ENCODE assay signal across 22 cellular contexts in the genomic region with DNA sequence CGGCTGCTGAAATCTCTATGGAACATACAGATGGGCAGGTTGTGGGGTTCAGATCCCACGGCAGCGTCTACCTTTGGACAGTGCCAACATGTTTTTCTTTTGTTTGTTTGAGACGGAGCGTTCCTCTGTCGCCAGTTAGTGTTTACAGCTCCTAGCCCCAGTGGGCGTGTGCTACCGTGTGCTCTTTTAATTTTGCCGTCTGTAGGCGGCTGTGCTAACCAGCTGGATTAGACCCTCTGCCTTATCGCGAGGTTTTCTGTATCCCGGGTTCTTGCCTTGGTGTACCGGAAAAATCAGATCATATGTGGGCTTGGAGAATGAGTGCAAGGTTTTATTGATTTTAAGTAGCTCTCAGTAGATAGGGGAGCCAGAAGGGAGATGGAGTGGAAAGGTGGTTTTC. TPM values are rescaled to one million over a fixed set of nuclear protein-coding genes. Genes with fewer than 3 reads are reported as not detected.
DNase-seq lines count a peak whose midpoint lies in the region; ATAC-seq, FAIRE-seq and TF ChIP-seq lines count a peak whose summit lies in the region.
"Had no signal": no experiment of that assay in that cellular context is flagged by ENCODE, and none has a peak within 500 bp of the region (broad histone marks: within the 10 kb centered on the region; RNA-seq: fewer than 3 reads in every experiment).

No MANE protein-coding gene starts in this region.

- no TSS peak for BruUV-seq in HepG2 (replicated peaks; lab: Mats Ljungman, UMichigan)
- BruUV-seq in K562 (replicated peaks; lab: Mats Ljungman, UMichigan) = no TSS peak

- TF ChIP-seq EP300 in HepG2 (IDR thresholded peaks at IDR 0.05; ENCODE audit: low read depth in 2 of 2, low read length in 2 of 2) = no peak
- TF ChIP-seq EP300 in HepG2 (CRISPR knock-in tag; IDR thresholded peaks at IDR 0.05; ENCODE audit: borderline replicate concordance) = no peak
- no peak for TF ChIP-seq EP300 in K562 (IDR thresholded peaks at IDR 0.05; ENCODE audit: low read length)

- 43% methylated on average over 12 of the region's 14 CpGs for WGBS in HepG2 (ENCODE audit: low lambda C conversion rate)
- WGBS in right lobe of liver (ENCODE audit: insufficient coverage, low coverage, low lambda C conversion rate, missing lambda C conversion rate) = 67% methylated on average over 13 of the region's 14 CpGs
- 28% methylated on average over 14 of the region's 14 CpGs for WGBS in K562 (ENCODE audit: insufficient coverage, low coverage, missing lambda C conversion rate)
- WGBS in small intestine, 3 donors = 18 to 62% (median 39%) methylated on average over 14 of the region's 14 CpGs
- WGBS in thyroid gland, 2 donors = 88 to 94% methylated on average over 14 of the region's 14 CpGs

- FAIRE-seq in HepG2 (lab: Jason Lieb, UNC) (no peak), K562 (lab: Jason Lieb, UNC) (no peak), small intestine (lab: Jason Lieb, UNC) (no peak)
- FAIRE-seq: GM12892, GM19239, H1 had no signal

- no peak for TF ChIP-seq CTCF in HepG2 (CRISPR knock-in tag; IDR thresholded peaks at IDR 0.05)
- TF ChIP-seq CTCF in right lobe of liver (IDR thresholded peaks at IDR 0.05) = no peak
- no peak for TF ChIP-seq CTCF in K562 (IDR thresholded peaks at IDR 0.05 in 2 of 3, conservative IDR thresholded peaks at IDR 0.05 in 1 of 3; ENCODE audit: insufficient read depth in 2 of 3, low read depth in 1 of 3, low read length in 3 of 3)
- TF ChIP-seq CTCF in thyroid gland (IDR thresholded peaks at IDR 0.05) = no peak

- H2AFZ ChIP-seq in HepG2 (ENCODE audit: low read length) = no peak overlapping the region
- H2AFZ ChIP-seq in K562 (ENCODE audit: low read depth, low read length) = peak overlapping the region; percentile 28; the same call in 1 of the 2 replicates

- in situ Hi-C loops in HepG2 (cut with HindIII; ENCODE audit: extremely low pct_ligation_motif_present, low pct_unique_long_range_greater_than_20kb) (no loop called here), K562 (cut with MboI) (loop anchor here (25.0 kb wide), 1 partner anchor 611 kb away; a partner anchor contains a TSS)

- TF ChIP-seq RAD21 in HepG2 (CRISPR knock-in tag; IDR thresholded peaks at IDR 0.05) (no peak), K562 (CRISPR knock-in tag; conservative IDR thresholded peaks at IDR 0.05 in 1 of 2, IDR thresholded peaks at IDR 0.05 in 1 of 2) (no peak)

- H3K79me2 ChIP-seq in HepG2 (ENCODE audit: insufficient read depth, low read length) = no peaks in the 10 kb centered on the region
- H3K79me2 ChIP-seq in K562 (ENCODE audit: control insufficient read depth, insufficient read depth, low read length) = no peaks in the 10 kb centered on the region

- no peaks in the 10 kb centered on the region for H4K20me1 ChIP-seq in HepG2 (ENCODE audit: insufficient read depth, low read length)
- no peaks in the 10 kb centered on the region for H4K20me1 ChIP-seq in K562 (replicated peaks; ENCODE audit: control insufficient read depth, insufficient read depth, low read length)
- H4K20me1 ChIP-seq: BLaER1 treated with 17β-estradiol and CSF1 and Interleukin-3, amounts not matched to agents 10 nM and 100 nM had no signal

- POLR2A ChIA-PET in HepG2 (lab: Yijun Ruan, JAX) = no interaction called here
- POLR2A ChIA-PET in K562 (lab: Yijun Ruan, JAX) = interaction anchor here (0.6 kb wide), 1 partner anchor 12 kb away, joined by 3 read pairs; no protein-coding TSS in a partner anchor

- H3K4me2 ChIP-seq in HepG2 (ENCODE audit: low read depth, low read length) (peak overlapping the region; percentile 23; the same call in 1 of the 2 replicates), K562 (ENCODE audit: insufficient read depth, low read length) (no peak overlapping the region; the same call in 1 of the 2 replicates)
- H3K4me2 ChIP-seq: BLaER1 treated with 17β-estradiol and CSF1 and Interleukin-3, amounts not matched to agents 10 nM and 100 nM had no signal

- ATAC-seq in HepG2 (no peak), right lobe of liver (no peak), K562 (no peak), Right ventricle myocardium inferior (no peak)

- H3K9me1 ChIP-seq in K562 (ENCODE audit: control insufficient read depth, insufficient read depth, low read length) = no peaks in the 10 kb centered on the region

- no peak overlapping the region for H3K4me3 ChIP-seq in HepG2 (replicated peaks in 1 of 3; ENCODE audit: insufficient read depth in 1 of 3, low read depth in 2 of 3, low read length in 3 of 3)
- no peak overlapping the region for H3K4me3 ChIP-seq in right lobe of liver
- no peak overlapping the region for H3K4me3 ChIP-seq in K562
- H3K4me3 ChIP-seq in small intestine (ENCODE audit: low read depth in 1 of 2, low read length in 2 of 2) = no peak overlapping the region
- H3K4me3 ChIP-seq in thyroid gland (replicated peaks in 1 of 3) = no peak overlapping the region
- H3K4me3 ChIP-seq: BLaER1 treated with 17β-estradiol and CSF1 and Interleukin-3, amounts not matched to agents 10 nM and 100 nM had no signal

- DNase-seq in HepG2 (ENCODE audit: low spot score) = no peak
- DNase-seq in right lobe of liver = no peak
- no peak for DNase-seq in K562 (ENCODE audit: extremely low read depth in 1 of 4, low spot score in 3 of 4)
- DNase-seq in islet precursor cell = peak; percentile 45
- DNase-seq in small intestine = peak; percentile 62
- DNase-seq in thyroid gland = no peak
- no peak for DNase-seq in Right ventricle myocardium inferior (ENCODE audit: missing footprints)
- DNase-seq in stimulated activated CD4-positive, alpha-beta T cell treated with anti-CD3 and anti-CD28 coated beads, Interleukin-4, amount 100 ng/mL, for 24 hours = no peak
- DNase-seq: ACHN; Calu3; CD4-positive, CD25-positive, alpha-beta regulatory T cell; DMS 273 treated with DMSO at 0.1 percent for 48 hours; DMS79 treated with DMSO at 0.1 percent for 48 hours; EL; GDM1; HCEC 1CT had no signal

- H3K27ac ChIP-seq in HepG2 (ENCODE audit: extremely low read length, insufficient read depth, low read length) (no peak overlapping the region), right lobe of liver (no peak overlapping the region), K562 (ENCODE audit: extremely low read depth, low read depth, low read length) (no peak overlapping the region), small intestine (ENCODE audit: low read depth in 1 of 2, low read length in 1 of 2) (peak overlapping the region in 1 of 2 donors; percentile 49), thyroid gland (no peak overlapping the region)
- H3K27ac ChIP-seq: BLaER1 treated with 17β-estradiol and CSF1 and Interleukin-3, amounts not matched to agents 10 nM and 100 nM had no signal

- H3K9ac ChIP-seq in HepG2 (ENCODE audit: insufficient read depth, low read depth, low read length) (no peak overlapping the region), K562 (ENCODE audit: insufficient read depth in 1 of 2, low read depth in 2 of 2, low read length in 2 of 2) (no peak overlapping the region)
- H3K9ac ChIP-seq: BLaER1 treated with 17β-estradiol and CSF1 and Interleukin-3, amounts not matched to agents 10 nM and 100 nM had no signal

- H3K4me1 ChIP-seq in HepG2 (ENCODE audit: insufficient read depth, low read length) (peaks cover 14% of the 10 kb centered on the region), right lobe of liver (no peaks in the 10 kb centered on the region), K562 (replicated peaks in 1 of 2; ENCODE audit: control insufficient read depth in 2 of 2, insufficient read depth in 2 of 2, low read length in 2 of 2) (peaks cover 5 to 7% of the 10 kb centered on the region in 2 experiments; a peak in 3 of 5 replicates), small intestine (ENCODE audit: control insufficient read depth in 2 of 2, insufficient read depth in 1 of 2, low read depth in 1 of 2, low read length in 1 of 2) (peaks cover 11 to 25% of the 10 kb centered on the region in 2 donors), thyroid gland (no peaks in the 10 kb centered on the region)

- H3K9me3 ChIP-seq in HepG2 (ENCODE audit: low read length) (no peaks in the 10 kb centered on the region), right lobe of liver (no peaks in the 10 kb centered on the region), K562 (replicated peaks; ENCODE audit: control insufficient read depth, insufficient read depth, low read depth, low read length) (no peaks in the 10 kb centered on the region), small intestine (ENCODE audit: control insufficient read depth, low read depth) (no peaks in the 10 kb centered on the region), thyroid gland (no peaks in the 10 kb centered on the region)
- H3K9me3 ChIP-seq: BLaER1 treated with 17β-estradiol and CSF1 and Interleukin-3, amounts not matched to agents 10 nM and 100 nM had no signal

- H3K36me3 ChIP-seq in HepG2 (replicated peaks in 1 of 2; ENCODE audit: control insufficient read depth in 1 of 2, insufficient read depth in 2 of 2, low read length in 2 of 2) = no peaks in the 10 kb centered on the region
- H3K36me3 ChIP-seq in right lobe of liver = no peaks in the 10 kb centered on the region
- H3K36me3 ChIP-seq in K562 (ENCODE audit: control insufficient read depth, insufficient read depth, low read length) = no peaks in the 10 kb centered on the region
- H3K36me3 ChIP-seq in small intestine (ENCODE audit: control insufficient read depth in 2 of 2, insufficient read depth in 2 of 2, low read length in 2 of 2) = no peaks in the 10 kb centered on the region
- no peaks in the 10 kb centered on the region for H3K36me3 ChIP-seq in thyroid gland
- H3K36me3 ChIP-seq: BLaER1 treated with 17β-estradiol and CSF1 and Interleukin-3, amounts not matched to agents 10 nM and 100 nM had no signal

- no peak for TF ChIP-seq POLR2A in HepG2 (IDR thresholded peaks at IDR 0.05; ENCODE audit: insufficient read depth in 1 of 2, low read depth in 2 of 2, low read length in 2 of 2)
- no peak for TF ChIP-seq POLR2A in right lobe of liver (IDR thresholded peaks at IDR 0.05)
- no peak for TF ChIP-seq POLR2A in K562 (conservative IDR thresholded peaks at IDR 0.05)
- TF ChIP-seq POLR2A in thyroid gland (IDR thresholded peaks at IDR 0.05) = no peak

- H3K27me3 ChIP-seq in HepG2 (ENCODE audit: control insufficient read depth in 1 of 2, insufficient read depth in 2 of 2, low read length in 2 of 2) = no peaks in the 10 kb centered on the region
- no peaks in the 10 kb centered on the region for H3K27me3 ChIP-seq in right lobe of liver
- peaks cover 0 to 7% of the 10 kb centered on the region in 2 experiments; a peak in 1 of 5 replicates for H3K27me3 ChIP-seq in K562 (ENCODE audit: control insufficient read depth in 2 of 2, insufficient read depth in 2 of 2, low read length in 2 of 2)
- no peaks in the 10 kb centered on the region for H3K27me3 ChIP-seq in small intestine (ENCODE audit: control insufficient read depth in 2 of 2, insufficient read depth in 2 of 2, low read length in 2 of 2)
- no peaks in the 10 kb centered on the region for H3K27me3 ChIP-seq in thyroid gland

- CTCF ChIA-PET in HepG2 (lab: Yijun Ruan, JAX; ENCODE audit: low intra/inter-chr PET ratio, low total read pairs) = no interaction called here
- CTCF ChIA-PET in K562 (lab: Yijun Ruan, JAX; ENCODE audit: low intra/inter-chr PET ratio) = no interaction called here

- intact Hi-C loops in HepG2 (cut with micrococcal nuclease; ENCODE audit: unreplicated experiment) (no loop called here), right lobe of liver (cut with DNase I) (no loop called here), K562 (cut with micrococcal nuclease) (no loop called here), thyroid gland (cut with DNase I) (no loop called here), Right ventricle myocardium inferior (cut with DNase I) (no loop called here)

RNA-seq across cellular contexts. Expression of a gene that starts 9.8 kb away (rescaled TPM):
- total RNA-seq in HepG2 (2016; rRNA removed; fragmentation: Illumina TruSeq; extraction: Trizol) = 0.87 and 1.1 TPM in 2 replicates
- total RNA-seq in HepG2 (2016; cell fraction: cytosol; rRNA removed; fragmentation: Illumina TruSeq; extraction: Trizol; ENCODE audit: low read depth) = 0.18 TPM in 1 of 2 replicates, not detected in the other
- total RNA-seq in HepG2 (2016; cell fraction: insoluble cytoplasmic fraction; rRNA removed; fragmentation: Illumina TruSeq; extraction: Trizol) = 1.2 and 1.3 TPM in 2 replicates
- total RNA-seq in HepG2 (2016; cell fraction: membrane; rRNA removed; fragmentation: Illumina TruSeq; extraction: Trizol) = 0.31 and 0.52 TPM in 2 replicates
- total RNA-seq in HepG2 (2016; cell fraction: nucleus; rRNA removed; fragmentation: Illumina TruSeq; extraction: Trizol) = 1.7 and 2.4 TPM in 2 replicates
- 0.78 and 1.0 TPM in 2 replicates for polyA plus RNA-seq in HepG2 (2011; rRNA removed)
- polyA plus RNA-seq in HepG2 (2011; cell fraction: cytosol; rRNA removed) = 0.38 and 0.62 TPM in 2 replicates
- 0.33 and 1.3 TPM in 2 replicates for polyA plus RNA-seq in HepG2 (2011; cell fraction: nucleus; rRNA removed)
- 1.1 and 1.9 TPM in 2 replicates for polyA plus RNA-seq in HepG2 (2012)
- 0.08 and 0.09 TPM in 2 replicates for polyA plus RNA-seq in HepG2 (2016; cell fraction: cytosol; fragmentation: Illumina TruSeq; extraction: Trizol; ENCODE audit: low read depth)
- 0.37 and 0.41 TPM in 2 replicates for polyA plus RNA-seq in HepG2 (2016; cell fraction: insoluble cytoplasmic fraction; fragmentation: Illumina TruSeq; extraction: Trizol; ENCODE audit: low read depth)
- 0.13 and 0.40 TPM in 2 replicates for polyA plus RNA-seq in HepG2 (2016; cell fraction: membrane; fragmentation: Illumina TruSeq; extraction: Trizol; ENCODE audit: low read depth)
- 1.0 and 2.1 TPM in 2 replicates for polyA plus RNA-seq in HepG2 (2016; cell fraction: nucleus; fragmentation: Illumina TruSeq; extraction: Trizol; ENCODE audit: insufficient read depth, low read depth)
- 0.09 and 2.7 TPM in 2 replicates for polyA minus RNA-seq in HepG2 (2011; rRNA and poly(A)+ RNA removed; ENCODE audit: low replicate concordance)
- polyA minus RNA-seq in HepG2 (2011; cell fraction: cytosol; rRNA and poly(A)+ RNA removed) = 0.40 and 0.97 TPM in 2 replicates
- polyA minus RNA-seq in HepG2 (2011; cell fraction: nucleus; rRNA and poly(A)+ RNA removed) = 0.77 and 0.99 TPM in 2 replicates
- total RNA-seq in right lobe of liver = 1 to 10 TPM in 3 of 6 experiments, under 1 TPM in 3; 0.55 to 3.3 (median 1.3) TPM
- 20.4 and 37.7 TPM in 2 replicates for total RNA-seq in K562 (2011; cell fraction: chromatin; rRNA removed; ENCODE audit: low replicate concordance)
- total RNA-seq in K562 (2011; cell fraction: nucleolus; rRNA removed) = 22.1 and 26.2 TPM in 2 replicates
- total RNA-seq in K562 (2011; cell fraction: nucleoplasm; rRNA removed) = 15.3 and 17.9 TPM in 2 replicates
- 7.4 and 12.3 TPM in 2 replicates for total RNA-seq in K562 (2014; rRNA removed)
- 4.5 and 5.1 TPM in 2 replicates for total RNA-seq in K562 (2014; rRNA removed; fragmentation: Illumina TruSeq; extraction: Trizol)
- 1.8 and 2.7 TPM in 2 replicates for total RNA-seq in K562 (2015; rRNA removed; fragmentation: Illumina TruSeq; extraction: Trizol)
- total RNA-seq in K562 (2021) = 7.7 and 8.8 TPM in 2 replicates
- polyA plus RNA-seq in K562 (2011; rRNA removed) = 7.2 and 8.1 TPM in 2 replicates
- 6.9 and 10.1 TPM in 2 replicates for polyA plus RNA-seq in K562 (2011; cell fraction: cytosol; rRNA removed)
- 6.3 and 9.5 TPM in 2 replicates for polyA plus RNA-seq in K562 (2011; cell fraction: nucleus; rRNA removed)
- 4.5 and 6.8 TPM in 2 replicates for polyA plus RNA-seq in K562 (2012)
- 6.7 and 8.6 TPM in 2 replicates for polyA plus RNA-seq in K562 (2014; fragmentation: Illumina TruSeq; extraction: Trizol)
- polyA plus RNA-seq in K562 (2014; fragmentation: Nextera tagmentation; extraction: Ambion mirVana) = 1 to 10 TPM; 1.5 to 2.4 TPM
- polyA plus RNA-seq in K562 (2014; rRNA removed) = 2.8 and 7.0 TPM in 2 replicates
- polyA minus RNA-seq in K562 (2011; rRNA and poly(A)+ RNA removed) = 9.1 and 9.4 TPM in 2 replicates
- polyA minus RNA-seq in K562 (2011; cell fraction: cytosol; rRNA and poly(A)+ RNA removed) = 1.8 and 4.4 TPM in 2 replicates
- polyA minus RNA-seq in K562 (2011; cell fraction: nucleus; rRNA and poly(A)+ RNA removed) = 9.3 and 12.7 TPM in 2 replicates
- 10 to 100 TPM in 2 of 3 donors, 1 to 10 TPM in 1; 8.4 to 45.2 (median 20.3) TPM for polyA plus RNA-seq in small intestine
- total RNA-seq in thyroid gland = 10 to 100 TPM in 1 of 4 donors, 1 to 10 TPM in 3; 5.8 to 14.1 (median 9.3) TPM
- 1.7 TPM for total RNA-seq in Right ventricle myocardium inferior

RNA-seq across cellular contexts. Expression of a gene that starts 23.6 kb away (rescaled TPM):
- total RNA-seq in HepG2 (2016; rRNA removed; fragmentation: Illumina TruSeq; extraction: Trizol) (0.07 TPM in 1 of 2 replicates, not detected in the other), right lobe of liver (under 1 TPM; 0.04 to 0.55 (median 0.19) TPM), K562 (2014; rRNA removed) (0.04 and 1.5 TPM in 2 replicates), K562 (2014; rRNA removed; fragmentation: Illumina TruSeq; extraction: Trizol) (0.04 and 0.06 TPM in 2 replicates), K562 (2015; rRNA removed; fragmentation: Illumina TruSeq; extraction: Trizol) (0.07 and 0.41 TPM in 2 replicates), K562 (2021) (not detected in 2 replicates), thyroid gland (1 to 10 TPM in 1 of 4 donors, under 1 TPM in 3; 0.33 to 1.5 (median 0.62) TPM), Right ventricle myocardium inferior (0.08 TPM)
- total RNA-seq in HepG2 (2016; cell fraction: cytosol; rRNA removed; fragmentation: Illumina TruSeq; extraction: Trizol; ENCODE audit: low read depth) = not detected in 2 replicates
- 0.06 and 0.10 TPM in 2 replicates for total RNA-seq in HepG2 (2016; cell fraction: insoluble cytoplasmic fraction; rRNA removed; fragmentation: Illumina TruSeq; extraction: Trizol)
- total RNA-seq in HepG2 (2016; cell fraction: membrane; rRNA removed; fragmentation: Illumina TruSeq; extraction: Trizol) = not detected in 2 replicates
- total RNA-seq in HepG2 (2016; cell fraction: nucleus; rRNA removed; fragmentation: Illumina TruSeq; extraction: Trizol) = 0.34 TPM in 1 of 2 replicates, not detected in the other
- polyA plus RNA-seq in HepG2 (2011; rRNA removed) (under 0.01 and 0.01 TPM in 2 replicates), K562 (2011; rRNA removed) (0.35 and 0.62 TPM in 2 replicates), K562 (2014; fragmentation: Illumina TruSeq; extraction: Trizol) (0.15 and 0.25 TPM in 2 replicates), K562 (2014; fragmentation: Nextera tagmentation; extraction: Ambion mirVana) (under 1 TPM in 1 of 2 experiments, not detected in 1; 0.06 TPM), K562 (2014; rRNA removed) (0.12 and 0.24 TPM in 2 replicates), small intestine (1 to 10 TPM in 2 of 3 donors, under 1 TPM in 1; 0.43 to 2.5 (median 1.1) TPM)
- 0.17 TPM in 1 of 2 replicates, not detected in the other for polyA plus RNA-seq in HepG2 (2011; cell fraction: cytosol; rRNA removed)
- polyA plus RNA-seq in HepG2 (2011; cell fraction: nucleus; rRNA removed) = 0.17 and 0.19 TPM in 2 replicates
- 0.05 TPM in 2 replicates for polyA plus RNA-seq in HepG2 (2012)
- not detected in 2 replicates for polyA plus RNA-seq in HepG2 (2016; cell fraction: cytosol; fragmentation: Illumina TruSeq; extraction: Trizol; ENCODE audit: low read depth)
- not detected in 2 replicates for polyA plus RNA-seq in HepG2 (2016; cell fraction: insoluble cytoplasmic fraction; fragmentation: Illumina TruSeq; extraction: Trizol; ENCODE audit: low read depth)
- not detected in 2 replicates for polyA plus RNA-seq in HepG2 (2016; cell fraction: membrane; fragmentation: Illumina TruSeq; extraction: Trizol; ENCODE audit: low read depth)
- polyA plus RNA-seq in HepG2 (2016; cell fraction: nucleus; fragmentation: Illumina TruSeq; extraction: Trizol; ENCODE audit: insufficient read depth, low read depth) = not detected in 2 replicates
- polyA minus RNA-seq in HepG2 (2011; rRNA and poly(A)+ RNA removed; ENCODE audit: low replicate concordance) = not detected in 2 replicates
- polyA minus RNA-seq in HepG2 (2011; cell fraction: cytosol; rRNA and poly(A)+ RNA removed) = not detected in 2 replicates
- polyA minus RNA-seq in HepG2 (2011; cell fraction: nucleus; rRNA and poly(A)+ RNA removed) = 0.13 and 0.37 TPM in 2 replicates
- 0.51 and 0.88 TPM in 2 replicates for total RNA-seq in K562 (2011; cell fraction: chromatin; rRNA removed; ENCODE audit: low replicate concordance)
- total RNA-seq in K562 (2011; cell fraction: nucleolus; rRNA removed) = 0.33 and 0.39 TPM in 2 replicates
- total RNA-seq in K562 (2011; cell fraction: nucleoplasm; rRNA removed) = 0.31 TPM in 1 of 2 replicates, not detected in the other
- 0.22 and 0.51 TPM in 2 replicates for polyA plus RNA-seq in K562 (2011; cell fraction: cytosol; rRNA removed)
- 0.70 and 0.79 TPM in 2 replicates for polyA plus RNA-seq in K562 (2011; cell fraction: nucleus; rRNA removed)
- polyA plus RNA-seq in K562 (2012) = 0.08 and 0.10 TPM in 2 replicates
- 0.25 and 0.33 TPM in 2 replicates for polyA minus RNA-seq in K562 (2011; rRNA and poly(A)+ RNA removed)
- polyA minus RNA-seq in K562 (2011; cell fraction: cytosol; rRNA and poly(A)+ RNA removed) = not detected in 2 replicates
- polyA minus RNA-seq in K562 (2011; cell fraction: nucleus; rRNA and poly(A)+ RNA removed) = 0.13 and 0.78 TPM in 2 replicates

RNA-seq across cellular contexts. Expression of a gene that starts 54.5 kb away (rescaled TPM):
- total RNA-seq in HepG2 (2016; rRNA removed; fragmentation: Illumina TruSeq; extraction: Trizol) = not detected in 2 replicates
- total RNA-seq in HepG2 (2016; cell fraction: cytosol; rRNA removed; fragmentation: Illumina TruSeq; extraction: Trizol; ENCODE audit: low read depth) = not detected in 2 replicates
- total RNA-seq in HepG2 (2016; cell fraction: insoluble cytoplasmic fraction; rRNA removed; fragmentation: Illumina TruSeq; extraction: Trizol) = not detected in 2 replicates
- total RNA-seq in HepG2 (2016; cell fraction: membrane; rRNA removed; fragmentation: Illumina TruSeq; extraction: Trizol) = not detected in 2 replicates
- not detected in 2 replicates for total RNA-seq in HepG2 (2016; cell fraction: nucleus; rRNA removed; fragmentation: Illumina TruSeq; extraction: Trizol)
- not detected in 2 replicates for polyA plus RNA-seq in HepG2 (2011; rRNA removed)
- not detected in 2 replicates for polyA plus RNA-seq in HepG2 (2011; cell fraction: cytosol; rRNA removed)
- polyA plus RNA-seq in HepG2 (2011; cell fraction: nucleus; rRNA removed) = not detected in 2 replicates
- not detected in 2 replicates for polyA plus RNA-seq in HepG2 (2012)
- polyA plus RNA-seq in HepG2 (2016; cell fraction: cytosol; fragmentation: Illumina TruSeq; extraction: Trizol; ENCODE audit: low read depth) = not detected in 2 replicates
- not detected in 2 replicates for polyA plus RNA-seq in HepG2 (2016; cell fraction: insoluble cytoplasmic fraction; fragmentation: Illumina TruSeq; extraction: Trizol; ENCODE audit: low read depth)
- not detected in 2 replicates for polyA plus RNA-seq in HepG2 (2016; cell fraction: membrane; fragmentation: Illumina TruSeq; extraction: Trizol; ENCODE audit: low read depth)
- not detected in 2 replicates for polyA plus RNA-seq in HepG2 (2016; cell fraction: nucleus; fragmentation: Illumina TruSeq; extraction: Trizol; ENCODE audit: insufficient read depth, low read depth)
- polyA minus RNA-seq in HepG2 (2011; rRNA and poly(A)+ RNA removed; ENCODE audit: low replicate concordance) = not detected in 2 replicates
- polyA minus RNA-seq in HepG2 (2011; cell fraction: cytosol; rRNA and poly(A)+ RNA removed) = not detected in 2 replicates
- polyA minus RNA-seq in HepG2 (2011; cell fraction: nucleus; rRNA and poly(A)+ RNA removed) = not detected in 2 replicates
- total RNA-seq in right lobe of liver = not detected
- not detected in 2 replicates for total RNA-seq in K562 (2011; cell fraction: chromatin; rRNA removed; ENCODE audit: low replicate concordance)
- not detected in 2 replicates for total RNA-seq in K562 (2011; cell fraction: nucleolus; rRNA removed)
- total RNA-seq in K562 (2011; cell fraction: nucleoplasm; rRNA removed) = not detected in 2 replicates
- not detected in 2 replicates for total RNA-seq in K562 (2014; rRNA removed)
- total RNA-seq in K562 (2014; rRNA removed; fragmentation: Illumina TruSeq; extraction: Trizol) = not detected in 2 replicates
- total RNA-seq in K562 (2015; rRNA removed; fragmentation: Illumina TruSeq; extraction: Trizol) = not detected in 2 replicates
- 0.22 TPM in 1 of 2 replicates, not detected in the other for total RNA-seq in K562 (2021)
- polyA plus RNA-seq in K562 (2011; rRNA removed) = not detected in 2 replicates
- polyA plus RNA-seq in K562 (2011; cell fraction: cytosol; rRNA removed) = not detected in 2 replicates
- not detected in 2 replicates for polyA plus RNA-seq in K562 (2011; cell fraction: nucleus; rRNA removed)
- 0.10 and 0.25 TPM in 2 replicates for polyA plus RNA-seq in K562 (2012)
- not detected in 2 replicates for polyA plus RNA-seq in K562 (2014; fragmentation: Illumina TruSeq; extraction: Trizol)
- under 1 TPM; 0.06 to 0.27 TPM for polyA plus RNA-seq in K562 (2014; fragmentation: Nextera tagmentation; extraction: Ambion mirVana)
- not detected in 2 replicates for polyA plus RNA-seq in K562 (2014; rRNA removed)
- polyA minus RNA-seq in K562 (2011; rRNA and poly(A)+ RNA removed) = not detected in 2 replicates
- not detected in 2 replicates for polyA minus RNA-seq in K562 (2011; cell fraction: cytosol; rRNA and poly(A)+ RNA removed)
- polyA minus RNA-seq in K562 (2011; cell fraction: nucleus; rRNA and poly(A)+ RNA removed) = not detected in 2 replicates
- polyA plus RNA-seq in small intestine = not detected
- not detected for total RNA-seq in thyroid gland
- not detected for total RNA-seq in Right ventricle myocardium inferior
- total RNA-seq: A172; Calu3; CD4-positive, CD25-positive, alpha-beta regulatory T cell; H1; HT1080 had no signal

Comparison
In these comparisons a context has a peak if more than half of its experiments do, and no peak if none do; other contexts are left out.
1. DNase-seq: peak in islet precursor cell (single experiment) and small intestine (single experiment); none in HepG2 (single experiment), right lobe of liver (0 of 3), K562 (0 of 4), thyroid gland (0 of 2), Right ventricle myocardium inferior (single experiment) and stimulated activated CD4-positive, alpha-beta T cell treated with anti-CD3 and anti-CD28 coated beads, Interleukin-4, amount 100 ng/mL, for 24 hours (single experiment).